Comparison of ENCODE assay signal across 21 cellular contexts in the genomic region with DNA sequence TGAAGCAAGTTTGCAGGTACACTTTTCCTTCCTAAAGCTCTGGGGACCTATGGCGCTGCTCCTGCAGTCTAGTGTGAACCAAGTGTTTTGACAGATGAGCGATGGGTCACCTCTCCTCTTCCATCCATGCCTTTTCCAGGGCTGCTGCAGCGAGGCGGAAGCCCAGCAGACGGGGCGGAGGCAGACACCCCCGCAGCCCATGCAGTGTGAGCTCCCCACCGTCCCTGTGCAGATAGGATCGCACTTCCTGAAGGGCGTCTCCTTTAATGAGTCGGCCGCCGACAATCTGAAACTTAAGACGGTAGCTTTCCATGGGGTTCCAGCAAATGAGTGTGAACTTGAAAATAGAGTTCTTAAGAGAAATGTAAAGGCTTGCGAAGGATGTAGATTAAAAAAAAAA. TPM values are rescaled to one million over a fixed set of nuclear protein-coding genes. Genes with fewer than 3 reads are reported as not detected.
DNase-seq lines count a peak whose midpoint lies in the region; ATAC-seq and TF ChIP-seq lines count a peak whose summit lies in the region.
"Had no signal": no experiment of that assay in that cellular context is flagged by ENCODE, and none has a peak within 500 bp of the region (broad histone marks: within the 10 kb centered on the region; RNA-seq: fewer than 3 reads in every experiment).

No MANE protein-coding gene starts in this region.

- no peak for DNase-seq in H9
- DNase-seq in left ventricle myocardium superior = peak; percentile 42
- no peak for DNase-seq in neural crest cell (ENCODE audit: low read depth, low spot score)
- no peak for DNase-seq in activated CD4-positive, alpha-beta T cell treated with anti-CD3 and anti-CD28 coated beads for 36 hours
- DNase-seq in RPMI8226 = no peak
- DNase-seq in GF-D8 (lab: John Stamatoyannopoulos, UW) = no peak
- DNase-seq in effector memory CD8-positive, alpha-beta T cell = no peak
- DNase-seq: activated CD4-positive, alpha-beta T cell treated with anti-CD3 and anti-CD28 coated beads for 4 hours; activated naive CD4-positive, alpha-beta T cell treated with anti-CD3 and anti-CD28 coated beads, Interleukin-2, amount 10 ng/mL, durations not matched to agents 7 days and 5 days; activated T-cell treated with anti-CD3 and anti-CD28 coated beads, Interleukin-2, amount 50 U/mL, for 24 hours; CD4-positive, CD25-positive, alpha-beta regulatory T cell; cortex of kidney; NCI-H1417; NCI-H446; pancreas; stomach; T1000; tibial artery had no signal

- H3K27me3 ChIP-seq in H9 (ENCODE audit: insufficient read depth, low read length) = no peaks in the 10 kb centered on the region
- H3K27me3 ChIP-seq: pancreas, stomach, tibial artery had no signal

- no peak overlapping the region for H2BK120ac ChIP-seq in H9 (ENCODE audit: low read depth, low read length, poor library complexity, severe bottlenecking)

- H3K23me2 ChIP-seq in H9 (ENCODE audit: insufficient read length, low read depth, low read length, poor library complexity, severe bottlenecking) = no peaks in the 10 kb centered on the region

- no peak overlapping the region for H3K27ac ChIP-seq in H9 (ENCODE audit: insufficient read length, low read depth, low read length)
- H3K27ac ChIP-seq in VCaP = peak overlapping the region; percentile 75
- H3K27ac ChIP-seq: pancreas, tibial artery had no signal

- no peaks in the 10 kb centered on the region for H4K20me1 ChIP-seq in H9 (ENCODE audit: control insufficient read depth, insufficient read depth, insufficient read length)

- WGBS in H9 (ENCODE audit: extremely low coverage, insufficient read length, low lambda C conversion rate) = no CpG with 5 or more reads among the region's 15 CpGs

- H3K9me3 Mint-ChIP-seq in H9 (no peaks in the 10 kb centered on the region; a peak in 1 of 5 replicates), neural crest cell (no peaks in the 10 kb centered on the region)
- H3K9me3 Mint-ChIP-seq in activated CD4-positive, alpha-beta T cell treated with anti-CD3 and anti-CD28 coated beads for 36 hours (ENCODE audit: low read depth) = no peaks in the 10 kb centered on the region
- H3K9me3 Mint-ChIP-seq in effector memory CD8-positive, alpha-beta T cell = no peaks in the 10 kb centered on the region
- H3K9me3 Mint-ChIP-seq: activated naive CD4-positive, alpha-beta T cell treated with anti-CD3 and anti-CD28 coated beads, Interleukin-2, amount 10 ng/mL, durations not matched to agents 7 days and 5 days; activated T-cell treated with anti-CD3 and anti-CD28 coated beads, Interleukin-2, amount 50 U/mL, for 24 hours; CD4-positive, CD25-positive, alpha-beta regulatory T cell; IgD-negative memory B cell; natural killer cell treated with Interleukin-12 subunit alpha and Interleukin-12 subunit beta and Interleukin-15 and Interleukin-18, amount 100 ng/mL, for 72 hours had no signal

- H3K9ac ChIP-seq in H9 (ENCODE audit: extremely low read depth, insufficient read length, low read length) = no peak overlapping the region

- no peak overlapping the region for H4K5ac ChIP-seq in H9 (ENCODE audit: insufficient read length, low read depth, low read length)

- CTCF ChIA-PET in activated CD4-positive, alpha-beta T cell treated with anti-CD3 and anti-CD28 coated beads for 36 hours (lab: Charles Lee) = interaction anchor here (0.9 to 1.3 kb wide), 3 partner anchors 11 to 54 kb away, joined by 3 read pairs; no protein-coding TSS in a partner anchor

- no peaks in the 10 kb centered on the region for H3K79me1 ChIP-seq in H9 (ENCODE audit: insufficient read depth, low read depth, low read length, poor library complexity, severe bottlenecking)

- H3K27me3 Mint-ChIP-seq in H9 (ENCODE audit: low read depth) = no peaks in the 10 kb centered on the region
- H3K27me3 Mint-ChIP-seq in neural crest cell (ENCODE audit: low read depth) = no peaks in the 10 kb centered on the region
- no peaks in the 10 kb centered on the region for H3K27me3 Mint-ChIP-seq in activated CD4-positive, alpha-beta T cell treated with anti-CD3 and anti-CD28 coated beads for 36 hours
- H3K27me3 Mint-ChIP-seq in effector memory CD8-positive, alpha-beta T cell = no peaks in the 10 kb centered on the region
- H3K27me3 Mint-ChIP-seq: activated naive CD4-positive, alpha-beta T cell treated with anti-CD3 and anti-CD28 coated beads, Interleukin-2, amount 10 ng/mL, durations not matched to agents 7 days and 5 days; activated T-cell treated with anti-CD3 and anti-CD28 coated beads, Interleukin-2, amount 50 U/mL, for 24 hours; CD4-positive, CD25-positive, alpha-beta regulatory T cell; IgD-negative memory B cell; natural killer cell treated with Interleukin-12 subunit alpha and Interleukin-12 subunit beta and Interleukin-15 and Interleukin-18, amount 100 ng/mL, for 72 hours had no signal

- no peak overlapping the region for H3K4me2 ChIP-seq in H9 (ENCODE audit: insufficient read depth, insufficient read length, low read length)

- intact Hi-C loops in left ventricle myocardium superior (cut with micrococcal nuclease) = no loop called here
- intact Hi-C loops in activated CD4-positive, alpha-beta T cell treated with anti-CD3 and anti-CD28 coated beads for 36 hours (cut with DNase I, micrococcal nuclease) = no loop called here

- H3T11ph ChIP-seq in H9 (ENCODE audit: low read length) = no peak overlapping the region

- H2BK5ac ChIP-seq in H9 (ENCODE audit: insufficient read length, low read length) = no peak overlapping the region

- H2BK20ac ChIP-seq in H9 (ENCODE audit: low read depth, low read length, poor library complexity, severe bottlenecking) = no peak overlapping the region

- H2AK5ac ChIP-seq in H9 (ENCODE audit: insufficient read length, low read length) = no peak overlapping the region

- H3K4me3 Mint-ChIP-seq in H9 = no peak overlapping the region
- H3K4me3 Mint-ChIP-seq in neural crest cell = no peak overlapping the region
- no peak overlapping the region for H3K4me3 Mint-ChIP-seq in activated CD4-positive, alpha-beta T cell treated with anti-CD3 and anti-CD28 coated beads for 36 hours
- H3K4me3 Mint-ChIP-seq in effector memory CD8-positive, alpha-beta T cell = no peak overlapping the region
- H3K4me3 Mint-ChIP-seq: activated naive CD4-positive, alpha-beta T cell treated with anti-CD3 and anti-CD28 coated beads, Interleukin-2, amount 10 ng/mL, durations not matched to agents 7 days and 5 days; activated T-cell treated with anti-CD3 and anti-CD28 coated beads, Interleukin-2, amount 50 U/mL, for 24 hours; CD4-positive, CD25-positive, alpha-beta regulatory T cell; IgD-negative memory B cell; natural killer cell treated with Interleukin-12 subunit alpha and Interleukin-12 subunit beta and Interleukin-15 and Interleukin-18, amount 100 ng/mL, for 72 hours had no signal

- no peaks in the 10 kb centered on the region; the same call in 1 of the 2 replicates for H3K79me2 ChIP-seq in H9 (ENCODE audit: insufficient read depth, low read length)

- no peak overlapping the region for H3K18ac ChIP-seq in H9 (ENCODE audit: insufficient read length, low read depth, low read length)

- no peak overlapping the region for H3K4ac ChIP-seq in H9 (ENCODE audit: low read depth, low read length)

- H3K36me3 Mint-ChIP-seq in H9 (ENCODE audit: insufficient read depth in 1 of 3, low read depth in 3 of 3) = peaks cover 26 to 68% (median 63%) of the 10 kb centered on the region in 3 experiments; a peak in 6 of 7 replicates
- H3K36me3 Mint-ChIP-seq in neural crest cell (ENCODE audit: low read depth) = peaks cover 14% of the 10 kb centered on the region
- peaks cover 49% of the 10 kb centered on the region for H3K36me3 Mint-ChIP-seq in activated CD4-positive, alpha-beta T cell treated with anti-CD3 and anti-CD28 coated beads for 36 hours (ENCODE audit: low read depth)
- H3K36me3 Mint-ChIP-seq in effector memory CD8-positive, alpha-beta T cell (ENCODE audit: insufficient read depth) = peaks cover 69% of the 10 kb centered on the region

- H3K4me1 ChIP-seq in H9 (ENCODE audit: insufficient read depth, low read length) = peaks cover 3% of the 10 kb centered on the region; the same call in 1 of the 2 replicates

- H2BK15ac ChIP-seq in H9 (ENCODE audit: low read depth, low read length) = no peak overlapping the region

- no peak overlapping the region for H2BK12ac ChIP-seq in H9 (ENCODE audit: insufficient read length, low read depth, low read length)

- no peak overlapping the region for H3K23ac ChIP-seq in H9 (ENCODE audit: insufficient read length, low read depth, low read length)

- no peak for TF ChIP-seq CTCF in H9 (conservative IDR thresholded peaks at IDR 0.05)
- TF ChIP-seq CTCF in VCaP (conservative IDR thresholded peaks at IDR 0.05) = no peak
- no peak for TF ChIP-seq CTCF in neural crest cell (conservative IDR thresholded peaks at IDR 0.05)

- no peak overlapping the region for H2AFZ ChIP-seq in H9 (ENCODE audit: low read length)

- no peak overlapping the region for H3K14ac ChIP-seq in H9 (ENCODE audit: insufficient read depth, low read length)

- no peak overlapping the region for H3K56ac ChIP-seq in H9 (ENCODE audit: insufficient read length, low read depth, low read length)

- no peak overlapping the region for H4K8ac ChIP-seq in H9 (replicated peaks; ENCODE audit: insufficient read length, low read depth, low read length)

- POLR2A ChIA-PET in activated CD4-positive, alpha-beta T cell treated with anti-CD3 and anti-CD28 coated beads for 36 hours (lab: Charles Lee) = no interaction called here

- H3K9me3 ChIP-seq in H9 (ENCODE audit: control insufficient read depth, low read depth, low read length) = no peaks in the 10 kb centered on the region
- H3K9me3 ChIP-seq: pancreas, stomach, tibial artery had no signal

- no peak overlapping the region for H4K91ac ChIP-seq in H9 (ENCODE audit: insufficient read length, low read depth, low read length)

- H3K4me1 Mint-ChIP-seq in H9 (peaks cover 13 to 21% of the 10 kb centered on the region in 2 experiments), neural crest cell (no peaks in the 10 kb centered on the region)
- peaks cover 3% of the 10 kb centered on the region for H3K4me1 Mint-ChIP-seq in activated CD4-positive, alpha-beta T cell treated with anti-CD3 and anti-CD28 coated beads for 36 hours
- H3K4me1 Mint-ChIP-seq in effector memory CD8-positive, alpha-beta T cell (ENCODE audit: low read depth in 2 of 2) = peaks cover 3 to 6% of the 10 kb centered on the region in 2 donors
- H3K4me1 Mint-ChIP-seq: activated naive CD4-positive, alpha-beta T cell treated with anti-CD3 and anti-CD28 coated beads, Interleukin-2, amount 10 ng/mL, durations not matched to agents 7 days and 5 days had no signal

- H3K27ac Mint-ChIP-seq in H9 (peak overlapping the region in 2 of 3 experiments; percentile 47 to 58; a peak in 3 of 7 replicates), neural crest cell (ENCODE audit: unreplicated experiment) (peak overlapping the region; percentile 15)
- H3K27ac Mint-ChIP-seq in activated CD4-positive, alpha-beta T cell treated with anti-CD3 and anti-CD28 coated beads for 36 hours = no peak overlapping the region
- no peak overlapping the region for H3K27ac Mint-ChIP-seq in effector memory CD8-positive, alpha-beta T cell
- H3K27ac Mint-ChIP-seq: activated naive CD4-positive, alpha-beta T cell treated with anti-CD3 and anti-CD28 coated beads, Interleukin-2, amount 10 ng/mL, durations not matched to agents 7 days and 5 days; activated T-cell treated with anti-CD3 and anti-CD28 coated beads, Interleukin-2, amount 50 U/mL, for 24 hours; natural killer cell treated with Interleukin-12 subunit alpha and Interleukin-12 subunit beta and Interleukin-15 and Interleukin-18, amount 100 ng/mL, for 72 hours had no signal

- peak; percentile 73 for ATAC-seq in left ventricle myocardium superior
- no peak for ATAC-seq in activated CD4-positive, alpha-beta T cell treated with anti-CD3 and anti-CD28 coated beads for 36 hours
- ATAC-seq in effector memory CD8-positive, alpha-beta T cell (replicated peaks) = no peak
- ATAC-seq: natural killer cell treated with Interleukin-12 subunit alpha and Interleukin-12 subunit beta and Interleukin-15 and Interleukin-18, amount 100 ng/mL, for 72 hours; pancreas had no signal

RNA-seq across cellular contexts. Expression of gene GPI, which starts 37.1 kb away (rescaled TPM):
- total RNA-seq in H9 (2021) = 373 and 381 TPM in 2 replicates
- total RNA-seq in left ventricle myocardium superior = 553 TPM
- total RNA-seq in neural crest cell = 227 and 245 TPM in 2 replicates
- 100 to 1,000 TPM; 686 to 839 TPM for total RNA-seq in activated CD4-positive, alpha-beta T cell treated with anti-CD3 and anti-CD28 coated beads for 36 hours

Comparison
In these comparisons a context has a peak if more than half of its experiments do, and no peak if none do; other contexts are left out.
1. H3K27ac Mint-ChIP-seq: peak in H9 (2 of 3) and neural crest cell (single experiment); none in activated CD4-positive, alpha-beta T cell treated with anti-CD3 and anti-CD28 coated beads for 36 hours (single experiment) and effector memory CD8-positive, alpha-beta T cell (0 of 2).